Comparison of ENCODE assay signal across 9 cellular contexts in genomic region chr2:219572237-219573001, GRCh38. TPM values are rescaled to one million over a fixed set of nuclear protein-coding genes. Genes with fewer than 3 reads are reported as not detected.
DNase-seq lines count a peak whose midpoint lies in the region; ATAC-seq and TF ChIP-seq lines count a peak whose summit lies in the region.
"Had no signal": no experiment of that assay in that cellular context is flagged by ENCODE, and none has a peak within 500 bp of the region (broad histone marks: within the 10 kb centered on the region; RNA-seq: fewer than 3 reads in every experiment).

Gene INHA, plus strand, starts transcription at chr2:219572310. Its CDS starts 65 bp downstream, at chr2:219572375.

- H3K9me3 ChIP-seq in DND-41 (ENCODE audit: insufficient read depth, low read length, severe bottlenecking) (no peaks in the 10 kb centered on the region), sigmoid colon (no peaks in the 10 kb centered on the region)

- H3K4me3 ChIP-seq in DND-41 (ENCODE audit: low read depth in 1 of 2, low read length in 2 of 2) (peak within 1 kb of the TSS; percentile 13 to 58; a peak in 3 of 4 replicates), iPS-11a (ENCODE audit: low read depth, low read length) (peak within 1 kb of the TSS; percentile 67), sigmoid colon (peak within 1 kb of the TSS; percentile 66 to 69 (median 68))

- WGBS in sigmoid colon, 2 donors = 84 to 91% methylated on average over 13 of the region's 13 CpGs

- peak within 1 kb of the TSS; percentile 64 for H3K4me2 ChIP-seq in DND-41 (ENCODE audit: insufficient read depth, low read length)

- POLR2A ChIA-PET in activated B cell treated with CpG ODN at 0.5 μM for 24 hours (lab: Charles Lee) = no interaction called here

- H3K27me3 Mint-ChIP-seq in activated B cell treated with CpG ODN at 0.5 μM for 24 hours = peaks cover 55% of the 10 kb centered on the region

- H2AFZ ChIP-seq in DND-41 (ENCODE audit: low read depth, low read length) = peak within 1 kb of the TSS; percentile 60

- H3K36me3 ChIP-seq in DND-41 (ENCODE audit: insufficient read depth, low read length) (no peaks in the 10 kb centered on the region; the same call in 1 of the 2 replicates), sigmoid colon (no peaks in the 10 kb centered on the region)

- no peaks in the 10 kb centered on the region for H3K36me3 Mint-ChIP-seq in activated B cell treated with CpG ODN at 0.5 μM for 24 hours (ENCODE audit: low read depth)

- DNase-seq in DND-41 (no peak), activated B cell treated with CpG ODN at 0.5 μM for 24 hours (no peak), sigmoid colon (no peak), occipital lobe (lab: John Stamatoyannopoulos, UW) (no peak), HT-29 (ENCODE audit: low spot score) (no peak)
- DNase-seq in activated CD8-positive, alpha-beta memory T cell treated with anti-CD3 and anti-CD28 coated beads, Interleukin-2, amount 50 U/mL, for 4 hours = no peak
- DNase-seq: activated CD4-positive, alpha-beta T cell treated with anti-CD3 and anti-CD28 coated beads, Interleukin-2, amount 10 ng/mL, durations not matched to agents 24 days and 14 days had no signal

- TF ChIP-seq CTCF in DND-41 (IDR thresholded peaks at IDR 0.05; ENCODE audit: borderline replicate concordance, extremely low read depth, low read length, poor library complexity, severe bottlenecking) (no peak), activated B cell treated with CpG ODN at 0.5 μM for 24 hours (IDR thresholded peaks at IDR 0.05) (no peak), sigmoid colon (IDR thresholded peaks at IDR 0.05) (no peak)

- no peak for ATAC-seq in DND-41 (ENCODE audit: insufficient read depth, low read depth)
- no peak for ATAC-seq in activated B cell treated with CpG ODN at 0.5 μM for 24 hours (ENCODE audit: low read depth)
- ATAC-seq in GM21786 (IDR thresholded peaks at IDR 0.05; ENCODE audit: unreplicated experiment) = no peak

- peak within 1 kb of the TSS; percentile 19 for H3K4me3 Mint-ChIP-seq in activated B cell treated with CpG ODN at 0.5 μM for 24 hours

- peak within 1 kb of the TSS; percentile 60 for H3K9ac ChIP-seq in DND-41 (ENCODE audit: low read depth, low read length)

- H3K4me1 Mint-ChIP-seq in activated B cell treated with CpG ODN at 0.5 μM for 24 hours = no peaks in the 10 kb centered on the region
- H3K4me1 Mint-ChIP-seq: activated CD4-positive, alpha-beta T cell treated with anti-CD3 and anti-CD28 coated beads, Interleukin-2, amount 10 ng/mL, durations not matched to agents 24 days and 14 days had no signal

- H3K27me3 ChIP-seq in DND-41 (ENCODE audit: insufficient read depth, low read length, poor library complexity) (peaks cover 8% of the 10 kb centered on the region), sigmoid colon (peaks cover 0 to 25% (median 0%) of the 10 kb centered on the region in 3 donors)

- CTCF ChIA-PET in activated B cell treated with CpG ODN at 0.5 μM for 24 hours (lab: Charles Lee) = no interaction called here

- peaks cover 9% of the 10 kb centered on the region for H3K4me1 ChIP-seq in DND-41 (ENCODE audit: insufficient read depth, low read length)
- peaks cover 0 to 15% (median 13%) of the 10 kb centered on the region in 4 donors for H3K4me1 ChIP-seq in sigmoid colon

- H3K79me2 ChIP-seq in DND-41 (ENCODE audit: insufficient read depth, low read length) = no peaks in the 10 kb centered on the region

- intact Hi-C loops in activated B cell treated with CpG ODN at 0.5 μM for 24 hours (cut with micrococcal nuclease) (no loop called here), sigmoid colon (cut with DNase I) (no loop called here)

- TF ChIP-seq POLR2A in sigmoid colon (IDR thresholded peaks at IDR 0.05) = no peak

- no peak within 1 kb of the TSS for H3K27ac Mint-ChIP-seq in activated B cell treated with CpG ODN at 0.5 μM for 24 hours
- H3K27ac Mint-ChIP-seq: activated CD4-positive, alpha-beta T cell treated with anti-CD3 and anti-CD28 coated beads, Interleukin-2, amount 10 ng/mL, durations not matched to agents 24 days and 14 days had no signal

- H3K9me3 Mint-ChIP-seq in activated B cell treated with CpG ODN at 0.5 μM for 24 hours = no peaks in the 10 kb centered on the region
- H3K9me3 Mint-ChIP-seq: activated CD4-positive, alpha-beta T cell treated with anti-CD3 and anti-CD28 coated beads, Interleukin-2, amount 10 ng/mL, durations not matched to agents 24 days and 14 days had no signal

- H4K20me1 ChIP-seq in DND-41 (ENCODE audit: insufficient read depth, low read length) = no peaks in the 10 kb centered on the region

- TF ChIP-seq EP300 in sigmoid colon (IDR thresholded peaks at IDR 0.05) = no peak

- H3K27ac ChIP-seq in DND-41 (ENCODE audit: low read length) (peak within 1 kb of the TSS; percentile 11; the same call in 1 of the 2 replicates), sigmoid colon (peak within 1 kb of the TSS; percentile 86 to 91 (median 88))

RNA-seq across cellular contexts. Expression of gene INHA, which starts in this region (rescaled TPM):
- total RNA-seq in activated B cell treated with CpG ODN at 0.5 μM for 24 hours (not detected in 2 replicates), sigmoid colon (under 1 TPM in 2 of 4 donors, not detected in 2; 0.33 to 0.36 TPM), occipital lobe (not detected)
- polyA plus RNA-seq in sigmoid colon = under 1 TPM in 2 of 3 donors, not detected in 1; 0.31 to 0.46 TPM
- total RNA-seq in HT-29 (2014; rRNA removed; shearing (Covaris generic)) = not detected in 2 replicates
- total RNA-seq: activated CD4-positive, alpha-beta T cell treated with anti-CD3 and anti-CD28 coated beads, Interleukin-2, amount 10 ng/mL, durations not matched to agents 24 days and 14 days had no signal
